ENCODE assay signal across 1 cellular context in the genomic region with DNA sequence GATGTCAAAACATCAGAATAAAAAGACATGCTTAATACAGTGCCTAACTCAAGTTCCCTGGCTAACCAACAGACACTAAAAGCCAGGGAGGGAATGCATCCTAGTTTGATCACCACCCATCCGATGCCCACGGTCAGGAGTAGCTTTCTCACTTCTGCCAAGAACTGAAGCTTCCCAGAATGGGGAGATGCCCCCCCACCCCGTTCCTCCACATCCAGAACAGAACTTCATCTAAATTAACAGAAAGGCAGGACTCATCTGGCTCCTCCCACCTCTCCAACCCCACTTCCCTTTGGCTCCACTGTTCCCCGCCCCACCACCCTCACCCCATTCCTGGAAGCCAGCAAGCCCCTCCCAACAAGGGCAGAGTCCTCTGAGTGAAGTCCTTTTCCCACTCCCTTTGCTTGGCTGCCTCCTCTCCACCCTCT.
TF ChIP-seq lines count a peak whose summit lies in the region.

No MANE protein-coding gene starts in this region.

TF ChIP-seq in HepG2, 621 proteins besides CTCF, POLR2A, EP300 and RAD21 (continues in another document):
- TF ChIP-seq ASH2L (IDR thresholded peaks at IDR 0.05; ENCODE audit: insufficient read length, low read depth, low read length) (no peak), MXD3 (CRISPR knock-in tag; IDR thresholded peaks at IDR 0.05) (no peak), ZZZ3 (CRISPR knock-in tag; IDR thresholded peaks at IDR 0.05; ENCODE audit: borderline replicate concordance) (no peak), ZNF382 (CRISPR knock-in tag; IDR thresholded peaks at IDR 0.05; ENCODE audit: borderline replicate concordance) (no peak), FOXP1 (IDR thresholded peaks at IDR 0.05) (no peak), FOXP1 (CRISPR knock-in tag; IDR thresholded peaks at IDR 0.05) (no peak), ZNF430 (CRISPR knock-in tag; IDR thresholded peaks at IDR 0.05) (peak; percentile 30; the same call in 1 of the 2 replicates), TEAD3 (CRISPR knock-in tag; optimal IDR thresholded peaks at IDR 0.05; ENCODE audit: borderline replicate concordance) (peak; percentile 22), FOXM1 (CRISPR knock-in tag; IDR thresholded peaks at IDR 0.05) (no peak), KLF16 (CRISPR knock-in tag; IDR thresholded peaks at IDR 0.05) (no peak), ZNF646 (CRISPR knock-in tag; IDR thresholded peaks at IDR 0.05) (no peak), ZNF737 (CRISPR knock-in tag; IDR thresholded peaks at IDR 0.05; ENCODE audit: borderline replicate concordance) (no peak), SOX6 (IDR thresholded peaks at IDR 0.05) (no peak), SOX6 (CRISPR knock-in tag; IDR thresholded peaks at IDR 0.05) (0 out of 2 replicates have a peak, but pooled peaks have one; percentile 12), ZNF460 (CRISPR knock-in tag; IDR thresholded peaks at IDR 0.05; ENCODE audit: borderline replicate concordance) (no peak), NR2F1 (CRISPR knock-in tag; IDR thresholded peaks at IDR 0.05) (no peak), ZNF891 (CRISPR knock-in tag; IDR thresholded peaks at IDR 0.05) (no peak), HOXA3 (CRISPR knock-in tag; IDR thresholded peaks at IDR 0.05) (no peak), ZNF3 (CRISPR knock-in tag; IDR thresholded peaks at IDR 0.05) (no peak), ZNF326 (CRISPR knock-in tag; IDR thresholded peaks at IDR 0.05; ENCODE audit: borderline replicate concordance) (no peak), TERF1 (CRISPR knock-in tag; IDR thresholded peaks at IDR 0.05) (no peak), ZNF761 (CRISPR knock-in tag; conservative IDR thresholded peaks at IDR 0.05) (no peak), KDM5A (IDR thresholded peaks at IDR 0.05; ENCODE audit: borderline replicate concordance, low read length) (no peak), JUN (CRISPR knock-in tag; IDR thresholded peaks at IDR 0.05) (no peak), ZNF17 (CRISPR knock-in tag; IDR thresholded peaks at IDR 0.05) (no peak), ZNF839 (CRISPR knock-in tag; IDR thresholded peaks at IDR 0.05; ENCODE audit: borderline replicate concordance) (no peak), NR2C2 (CRISPR knock-in tag; IDR thresholded peaks at IDR 0.05; ENCODE audit: borderline replicate concordance) (no peak), SMAD9 (CRISPR knock-in tag; IDR thresholded peaks at IDR 0.05) (no peak), E2F2 (CRISPR knock-in tag; IDR thresholded peaks at IDR 0.05; ENCODE audit: borderline replicate concordance) (no peak)
- TF ChIP-seq, protein P1, sequence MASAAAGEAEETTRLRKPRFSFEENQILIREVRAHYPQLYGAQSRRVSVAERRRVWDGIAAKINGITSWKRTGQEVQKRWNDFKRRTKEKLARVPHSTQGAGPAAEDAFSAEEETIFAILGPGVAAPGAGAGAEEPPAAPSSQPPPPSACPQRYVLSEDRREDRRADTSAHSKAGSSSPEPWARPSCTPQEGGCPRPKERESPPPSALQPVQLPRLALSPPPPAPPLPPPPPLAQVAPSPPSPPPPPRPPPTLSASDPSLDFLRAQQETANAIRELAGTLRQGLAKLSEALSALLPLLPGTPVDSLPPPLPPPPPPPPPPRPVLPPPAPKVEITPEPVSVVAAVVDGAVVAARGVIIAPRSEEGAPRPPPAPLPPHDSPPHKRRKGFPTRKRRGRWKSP (CRISPR knock-in tag; IDR thresholded peaks at IDR 0.05) = no peak
- TF ChIP-seq, protein P2, sequence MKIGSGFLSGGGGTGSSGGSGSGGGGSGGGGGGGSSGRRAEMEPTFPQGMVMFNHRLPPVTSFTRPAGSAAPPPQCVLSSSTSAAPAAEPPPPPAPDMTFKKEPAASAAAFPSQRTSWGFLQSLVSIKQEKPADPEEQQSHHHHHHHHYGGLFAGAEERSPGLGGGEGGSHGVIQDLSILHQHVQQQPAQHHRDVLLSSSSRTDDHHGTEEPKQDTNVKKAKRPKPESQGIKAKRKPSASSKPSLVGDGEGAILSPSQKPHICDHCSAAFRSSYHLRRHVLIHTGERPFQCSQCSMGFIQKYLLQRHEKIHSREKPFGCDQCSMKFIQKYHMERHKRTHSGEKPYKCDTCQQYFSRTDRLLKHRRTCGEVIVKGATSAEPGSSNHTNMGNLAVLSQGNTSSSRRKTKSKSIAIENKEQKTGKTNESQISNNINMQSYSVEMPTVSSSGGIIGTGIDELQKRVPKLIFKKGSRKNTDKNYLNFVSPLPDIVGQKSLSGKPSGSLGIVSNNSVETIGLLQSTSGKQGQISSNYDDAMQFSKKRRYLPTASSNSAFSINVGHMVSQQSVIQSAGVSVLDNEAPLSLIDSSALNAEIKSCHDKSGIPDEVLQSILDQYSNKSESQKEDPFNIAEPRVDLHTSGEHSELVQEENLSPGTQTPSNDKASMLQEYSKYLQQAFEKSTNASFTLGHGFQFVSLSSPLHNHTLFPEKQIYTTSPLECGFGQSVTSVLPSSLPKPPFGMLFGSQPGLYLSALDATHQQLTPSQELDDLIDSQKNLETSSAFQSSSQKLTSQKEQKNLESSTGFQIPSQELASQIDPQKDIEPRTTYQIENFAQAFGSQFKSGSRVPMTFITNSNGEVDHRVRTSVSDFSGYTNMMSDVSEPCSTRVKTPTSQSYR (CRISPR knock-in tag; IDR thresholded peaks at IDR 0.05; ENCODE audit: borderline replicate concordance) = 0 out of 2 replicates have a peak, but pooled peaks have one; percentile 7
- TF ChIP-seq, protein P3, sequence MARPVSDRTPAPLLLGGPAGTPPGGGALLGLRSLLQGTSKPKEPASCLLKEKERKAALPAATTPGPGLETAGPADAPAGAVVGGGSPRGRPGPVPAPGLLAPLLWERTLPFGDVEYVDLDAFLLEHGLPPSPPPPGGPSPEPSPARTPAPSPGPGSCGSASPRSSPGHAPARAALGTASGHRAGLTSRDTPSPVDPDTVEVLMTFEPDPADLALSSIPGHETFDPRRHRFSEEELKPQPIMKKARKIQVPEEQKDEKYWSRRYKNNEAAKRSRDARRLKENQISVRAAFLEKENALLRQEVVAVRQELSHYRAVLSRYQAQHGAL (CRISPR knock-in tag; IDR thresholded peaks at IDR 0.05; ENCODE audit: not compliant biosample characterization) = no peak
- TF ChIP-seq, protein P4, sequence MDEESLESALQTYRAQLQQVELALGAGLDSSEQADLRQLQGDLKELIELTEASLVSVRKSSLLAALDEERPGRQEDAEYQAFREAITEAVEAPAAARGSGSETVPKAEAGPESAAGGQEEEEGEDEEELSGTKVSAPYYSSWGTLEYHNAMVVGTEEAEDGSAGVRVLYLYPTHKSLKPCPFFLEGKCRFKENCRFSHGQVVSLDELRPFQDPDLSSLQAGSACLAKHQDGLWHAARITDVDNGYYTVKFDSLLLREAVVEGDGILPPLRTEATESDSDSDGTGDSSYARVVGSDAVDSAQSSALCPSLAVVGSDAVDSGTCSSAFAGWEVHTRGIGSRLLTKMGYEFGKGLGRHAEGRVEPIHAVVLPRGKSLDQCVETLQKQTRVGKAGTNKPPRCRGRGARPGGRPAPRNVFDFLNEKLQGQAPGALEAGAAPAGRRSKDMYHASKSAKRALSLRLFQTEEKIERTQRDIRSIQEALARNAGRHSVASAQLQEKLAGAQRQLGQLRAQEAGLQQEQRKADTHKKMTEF (CRISPR knock-in tag; IDR thresholded peaks at IDR 0.05) = no peak
- TF ChIP-seq, protein P5, sequence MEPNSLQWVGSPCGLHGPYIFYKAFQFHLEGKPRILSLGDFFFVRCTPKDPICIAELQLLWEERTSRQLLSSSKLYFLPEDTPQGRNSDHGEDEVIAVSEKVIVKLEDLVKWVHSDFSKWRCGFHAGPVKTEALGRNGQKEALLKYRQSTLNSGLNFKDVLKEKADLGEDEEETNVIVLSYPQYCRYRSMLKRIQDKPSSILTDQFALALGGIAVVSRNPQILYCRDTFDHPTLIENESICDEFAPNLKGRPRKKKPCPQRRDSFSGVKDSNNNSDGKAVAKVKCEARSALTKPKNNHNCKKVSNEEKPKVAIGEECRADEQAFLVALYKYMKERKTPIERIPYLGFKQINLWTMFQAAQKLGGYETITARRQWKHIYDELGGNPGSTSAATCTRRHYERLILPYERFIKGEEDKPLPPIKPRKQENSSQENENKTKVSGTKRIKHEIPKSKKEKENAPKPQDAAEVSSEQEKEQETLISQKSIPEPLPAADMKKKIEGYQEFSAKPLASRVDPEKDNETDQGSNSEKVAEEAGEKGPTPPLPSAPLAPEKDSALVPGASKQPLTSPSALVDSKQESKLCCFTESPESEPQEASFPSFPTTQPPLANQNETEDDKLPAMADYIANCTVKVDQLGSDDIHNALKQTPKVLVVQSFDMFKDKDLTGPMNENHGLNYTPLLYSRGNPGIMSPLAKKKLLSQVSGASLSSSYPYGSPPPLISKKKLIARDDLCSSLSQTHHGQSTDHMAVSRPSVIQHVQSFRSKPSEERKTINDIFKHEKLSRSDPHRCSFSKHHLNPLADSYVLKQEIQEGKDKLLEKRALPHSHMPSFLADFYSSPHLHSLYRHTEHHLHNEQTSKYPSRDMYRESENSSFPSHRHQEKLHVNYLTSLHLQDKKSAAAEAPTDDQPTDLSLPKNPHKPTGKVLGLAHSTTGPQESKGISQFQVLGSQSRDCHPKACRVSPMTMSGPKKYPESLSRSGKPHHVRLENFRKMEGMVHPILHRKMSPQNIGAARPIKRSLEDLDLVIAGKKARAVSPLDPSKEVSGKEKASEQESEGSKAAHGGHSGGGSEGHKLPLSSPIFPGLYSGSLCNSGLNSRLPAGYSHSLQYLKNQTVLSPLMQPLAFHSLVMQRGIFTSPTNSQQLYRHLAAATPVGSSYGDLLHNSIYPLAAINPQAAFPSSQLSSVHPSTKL (CRISPR knock-in tag; IDR thresholded peaks at IDR 0.05) = 0 out of 2 replicates have a peak, but pooled peaks have one; percentile 22
- TF ChIP-seq, protein P6, sequence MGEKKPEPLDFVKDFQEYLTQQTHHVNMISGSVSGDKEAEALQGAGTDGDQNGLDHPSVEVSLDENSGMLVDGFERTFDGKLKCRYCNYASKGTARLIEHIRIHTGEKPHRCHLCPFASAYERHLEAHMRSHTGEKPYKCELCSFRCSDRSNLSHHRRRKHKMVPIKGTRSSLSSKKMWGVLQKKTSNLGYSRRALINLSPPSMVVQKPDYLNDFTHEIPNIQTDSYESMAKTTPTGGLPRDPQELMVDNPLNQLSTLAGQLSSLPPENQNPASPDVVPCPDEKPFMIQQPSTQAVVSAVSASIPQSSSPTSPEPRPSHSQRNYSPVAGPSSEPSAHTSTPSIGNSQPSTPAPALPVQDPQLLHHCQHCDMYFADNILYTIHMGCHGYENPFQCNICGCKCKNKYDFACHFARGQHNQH (CRISPR knock-in tag; IDR thresholded peaks at IDR 0.05) = peak; percentile 30; the same call in 1 of the 2 replicates
